Comparison of ENCODE assay signal across 8 cellular contexts in the genomic region with DNA sequence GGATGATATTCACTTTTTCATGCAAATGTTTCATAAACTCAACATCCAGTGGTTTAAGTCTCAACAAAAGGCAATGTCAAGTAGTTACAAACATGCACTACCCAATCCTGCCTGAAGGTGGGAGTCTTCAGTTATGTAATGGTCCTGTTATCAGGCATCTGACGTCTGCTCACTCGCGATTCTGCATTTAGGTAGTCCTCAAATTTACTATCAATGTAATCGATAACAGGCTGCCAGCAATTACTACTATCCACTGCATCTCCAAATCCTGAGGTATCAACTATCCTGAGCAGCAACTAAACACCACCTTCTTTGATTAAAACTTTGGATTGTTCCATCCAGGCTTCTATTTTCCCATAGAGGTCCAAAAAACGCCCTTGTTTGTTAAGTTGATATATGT. TPM values are rescaled to one million over a fixed set of nuclear protein-coding genes. Genes with fewer than 3 reads are reported as not detected.
A peak's percentile ranks its signal among the peaks of the same experiment; 100 is the strongest.
DNase-seq lines count a peak whose midpoint lies in the region; ATAC-seq, FAIRE-seq and TF ChIP-seq lines count a peak whose summit lies in the region.

No MANE protein-coding gene starts in this region.

- TF ChIP-seq CTCF in SU-DHL-6 (IDR thresholded peaks at IDR 0.05; ENCODE audit: insufficient read depth, low read length, poor library complexity, severe bottlenecking), result peak; percentile 34
- TF ChIP-seq CTCF in bronchial epithelial cell (IDR thresholded peaks at IDR 0.05; ENCODE audit: insufficient read depth, low read length, severe bottlenecking), result peak; percentile 63
- TF ChIP-seq CTCF in liver (IDR thresholded peaks at IDR 0.05; ENCODE audit: low read depth, low read length, missing input control), result peak; percentile 64

- no peaks in the 10 kb centered on the region for H3K9me2 ChIP-seq in SU-DHL-6 (replicated peaks; ENCODE audit: insufficient read depth, low read length)

- no peak overlapping the region for H3K4me3 ChIP-seq in SU-DHL-6 (ENCODE audit: insufficient read depth, low read length, poor library complexity, severe bottlenecking)
- no peak overlapping the region for H3K4me3 ChIP-seq in bronchial epithelial cell (ENCODE audit: low read depth, low read length)
- no peak overlapping the region for H3K4me3 ChIP-seq in liver (ENCODE audit: low read depth in 1 of 3, low read length in 3 of 3)

- H3K9ac ChIP-seq in SU-DHL-6 (ENCODE audit: low read length) (no peak overlapping the region), liver (ENCODE audit: low read depth in 1 of 2, low read length in 2 of 2) (no peak overlapping the region)

- no peak for FAIRE-seq in bronchial epithelial cell (lab: Jason Lieb, UNC)

- H3K36me3 ChIP-seq in SU-DHL-6 (ENCODE audit: low read length) (no peaks in the 10 kb centered on the region), bronchial epithelial cell (ENCODE audit: control insufficient read depth, insufficient read depth, low read length) (no peaks in the 10 kb centered on the region), liver (ENCODE audit: control insufficient read depth in 4 of 4, insufficient read depth in 3 of 4, low read depth in 1 of 4, low read length in 3 of 4) (no peaks in the 10 kb centered on the region)

- H3K79me2 ChIP-seq in SU-DHL-6 (ENCODE audit: insufficient read depth, low read length), result no peaks in the 10 kb centered on the region

- ATAC-seq in HG03521 (IDR thresholded peaks at IDR 0.05; ENCODE audit: unreplicated experiment), result no peak

- H3F3A ChIP-seq in SU-DHL-6 (ENCODE audit: insufficient read depth), result no peaks in the 10 kb centered on the region

- no peaks in the 10 kb centered on the region for H3K4me1 ChIP-seq in liver (ENCODE audit: control insufficient read depth in 4 of 4, insufficient read depth in 4 of 4, low read length in 3 of 4)

- H2AFZ ChIP-seq in SU-DHL-6 (ENCODE audit: low read depth, low read length, severe bottlenecking), result no peak overlapping the region

- H3K27ac ChIP-seq in SU-DHL-6 (ENCODE audit: low read depth, low read length) (no peak overlapping the region), liver (ENCODE audit: low read depth in 1 of 2, low read length in 2 of 2) (no peak overlapping the region)

- H3K9me3 ChIP-seq in SU-DHL-6 (ENCODE audit: insufficient read depth, low read length) (no peaks in the 10 kb centered on the region), liver (ENCODE audit: control insufficient read depth in 4 of 4, low read length in 3 of 4) (peaks cover 0 to 2% (median 0%) of the 10 kb centered on the region in 4 donors)

- TF ChIP-seq RAD21 in liver (IDR thresholded peaks at IDR 0.05), result peak; percentile 57 to 71

- H3K27me3 ChIP-seq in SU-DHL-6 (ENCODE audit: low read length) (no peaks in the 10 kb centered on the region), bronchial epithelial cell (ENCODE audit: control insufficient read depth, insufficient read depth, low read length) (no peaks in the 10 kb centered on the region), liver (ENCODE audit: control insufficient read depth in 4 of 4, insufficient read depth in 4 of 4, low read length in 3 of 4) (no peaks in the 10 kb centered on the region)

- WGBS in liver, result 6% methylated on average over 5 of the region's 5 CpGs

- no peak overlapping the region for H3K4me2 ChIP-seq in SU-DHL-6 (ENCODE audit: low read depth, low read length, poor library complexity, severe bottlenecking)

- H4K20me1 ChIP-seq in SU-DHL-6 (ENCODE audit: low read depth, low read length), result no peaks in the 10 kb centered on the region

- peak; percentile 68 for DNase-seq in ELR (ENCODE audit: low read depth)
- DNase-seq in Kasumi-1 (lab: John Stamatoyannopoulos, UW), result peak; percentile 65 to 66
- peak; percentile 48 for DNase-seq in bronchial epithelial cell (ENCODE audit: low read depth)
- DNase-seq in stimulated activated CD8-positive, alpha-beta memory T cell treated with anti-CD3 and anti-CD28 coated beads, Interleukin-15, amount 100 ng/mL, for 1 hour (ENCODE audit: low read depth), result peak; percentile 30
- DNase-seq in NCI-H2081 treated with DMSO at 0.1 percent for 48 hours (lab: John Stamatoyannopoulos, UW), result no peak

TF ChIP-seq in liver, 16 proteins besides CTCF, POLR2A, EP300 and RAD21:
- TF ChIP-seq JUND (IDR thresholded peaks at IDR 0.05), result no peak
- no peak for TF ChIP-seq TAF1 (conservative IDR thresholded peaks at IDR 0.05)
- TF ChIP-seq EGR1 (IDR thresholded peaks at IDR 0.05; ENCODE audit: low read depth in 2 of 2), result no peak
- no peak for TF ChIP-seq FOXA1 (IDR thresholded peaks at IDR 0.05)
- no peak for TF ChIP-seq NR2F2 (IDR thresholded peaks at IDR 0.05)
- no peak for TF ChIP-seq SP1 (IDR thresholded peaks at IDR 0.05)
- no peak for TF ChIP-seq HNF4A (conservative IDR thresholded peaks at IDR 0.05)
- no peak for TF ChIP-seq HNF4G (IDR thresholded peaks at IDR 0.05)
- TF ChIP-seq, protein P1, sequence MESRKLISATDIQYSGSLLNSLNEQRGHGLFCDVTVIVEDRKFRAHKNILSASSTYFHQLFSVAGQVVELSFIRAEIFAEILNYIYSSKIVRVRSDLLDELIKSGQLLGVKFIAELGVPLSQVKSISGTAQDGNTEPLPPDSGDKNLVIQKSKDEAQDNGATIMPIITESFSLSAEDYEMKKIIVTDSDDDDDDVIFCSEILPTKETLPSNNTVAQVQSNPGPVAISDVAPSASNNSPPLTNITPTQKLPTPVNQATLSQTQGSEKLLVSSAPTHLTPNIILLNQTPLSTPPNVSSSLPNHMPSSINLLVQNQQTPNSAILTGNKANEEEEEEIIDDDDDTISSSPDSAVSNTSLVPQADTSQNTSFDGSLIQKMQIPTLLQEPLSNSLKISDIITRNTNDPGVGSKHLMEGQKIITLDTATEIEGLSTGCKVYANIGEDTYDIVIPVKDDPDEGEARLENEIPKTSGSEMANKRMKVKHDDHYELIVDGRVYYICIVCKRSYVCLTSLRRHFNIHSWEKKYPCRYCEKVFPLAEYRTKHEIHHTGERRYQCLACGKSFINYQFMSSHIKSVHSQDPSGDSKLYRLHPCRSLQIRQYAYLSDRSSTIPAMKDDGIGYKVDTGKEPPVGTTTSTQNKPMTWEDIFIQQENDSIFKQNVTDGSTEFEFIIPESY (IDR thresholded peaks at IDR 0.05), result no peak
- TF ChIP-seq, protein P2, sequence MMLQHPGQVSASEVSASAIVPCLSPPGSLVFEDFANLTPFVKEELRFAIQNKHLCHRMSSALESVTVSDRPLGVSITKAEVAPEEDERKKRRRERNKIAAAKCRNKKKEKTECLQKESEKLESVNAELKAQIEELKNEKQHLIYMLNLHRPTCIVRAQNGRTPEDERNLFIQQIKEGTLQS (IDR thresholded peaks at IDR 0.05), result no peak
TF ChIP-seq in liver: peak in this region for 0.

RNA-seq across cellular contexts. Expression of gene NLRP12, which starts 51.2 kb away (rescaled TPM):
- under 0.01 TPM in 1 of 2 replicates, not detected in the other for total RNA-seq in bronchial epithelial cell
- total RNA-seq in liver, result 1 to 10 TPM in 1 of 2 donors, under 1 TPM in 1; 0.98 to 1.8 TPM
- under 1 TPM; 0.10 to 0.18 TPM for polyA plus RNA-seq in liver
